18 cellular contexts compared by ENCODE assay signal in the genomic region with DNA sequence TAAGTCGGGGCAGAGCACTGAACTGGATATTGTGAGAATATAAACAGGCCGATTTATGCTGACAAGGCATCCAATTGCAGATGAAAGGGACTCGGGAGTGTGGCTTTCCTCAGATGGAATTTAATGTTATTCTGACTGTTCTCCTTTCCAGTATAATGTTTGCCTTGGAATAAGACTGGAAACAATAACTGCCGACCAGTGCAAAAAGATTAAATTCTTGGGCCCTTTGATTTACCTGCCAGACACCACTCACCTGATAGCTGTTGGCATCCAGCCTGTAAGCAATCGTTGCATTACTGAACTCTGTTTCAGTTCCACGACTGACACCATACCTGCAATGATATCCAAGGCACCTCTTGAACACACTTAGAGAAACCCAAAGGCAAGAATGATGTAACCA. TPM values are rescaled to one million over a fixed set of nuclear protein-coding genes. Genes with fewer than 3 reads are reported as not detected.
DNase-seq lines count a peak whose midpoint lies in the region; ATAC-seq, FAIRE-seq and TF ChIP-seq lines count a peak whose summit lies in the region.
"Had no signal": no experiment of that assay in that cellular context is flagged by ENCODE, and none has a peak within 500 bp of the region (broad histone marks: within the 10 kb centered on the region; RNA-seq: fewer than 3 reads in every experiment).

No MANE protein-coding gene starts in this region.

- 0 out of 2 replicates have a peak overlapping the region, but pooled peaks have one; percentile 25 for H3K27ac ChIP-seq in SK-N-MC
- peak overlapping the region; percentile 24 for H3K27ac ChIP-seq in epithelial cell of prostate
- no peak overlapping the region for H3K27ac ChIP-seq in pancreas
- no peak overlapping the region for H3K27ac ChIP-seq in tibial artery
- H3K27ac ChIP-seq: C4-2B, HL-60 had no signal

- peak; percentile 73 to 93 (median 84) for ATAC-seq in pancreas
- ATAC-seq in HG03432 (IDR thresholded peaks at IDR 0.05; ENCODE audit: unreplicated experiment) = no peak

- TF ChIP-seq POLR2A in GM12892 (IDR thresholded peaks at IDR 0.05; ENCODE audit: low read depth, low read length) = no peak

- peaks cover 3 to 14% (median 8%) of the 10 kb centered on the region in 3 donors for H3K4me1 ChIP-seq in pancreas
- H3K4me1 ChIP-seq in tibial artery = no peaks in the 10 kb centered on the region
- H3K4me1 ChIP-seq: Caco-2, HAP-1 had no signal

- TF ChIP-seq CTCF in pancreas (IDR thresholded peaks at IDR 0.05) = no peak
- no peak for TF ChIP-seq CTCF in tibial artery (IDR thresholded peaks at IDR 0.05)

- H3K27me3 ChIP-seq in pancreas (no peaks in the 10 kb centered on the region), tibial artery (no peaks in the 10 kb centered on the region)

- intact Hi-C loops in pancreas (cut with DNase I) (no loop called here), tibial artery (cut with DNase I; ENCODE audit: low total_unique reads) (no loop called here)

- H3K9me3 ChIP-seq in SK-N-MC (ENCODE audit: low read depth, low read length) (no peaks in the 10 kb centered on the region), pancreas (no peaks in the 10 kb centered on the region), tibial artery (no peaks in the 10 kb centered on the region)
- H3K9me3 ChIP-seq: Caco-2, HAP-1 had no signal

- peaks cover 95% of the 10 kb centered on the region for H3K36me3 ChIP-seq in SK-N-MC (ENCODE audit: insufficient read depth, low read length)
- peaks cover 0 to 63% (median 29%) of the 10 kb centered on the region in 3 donors for H3K36me3 ChIP-seq in pancreas
- H3K36me3 ChIP-seq in tibial artery = peaks cover 79 to 98% (median 94%) of the 10 kb centered on the region in 3 donors

- 26 to 29% methylated on average over 6 of the region's 6 CpGs for WGBS in pancreas, 2 donors

- H3K9ac ChIP-seq in SK-N-MC (ENCODE audit: insufficient read length) = no peak overlapping the region

- DNase-seq in GM12892 (ENCODE audit: insufficient read length) (no peak), SK-N-MC (ENCODE audit: low read depth, low spot score) (no peak), epithelial cell of prostate (ENCODE audit: low read depth, low spot score) (no peak), pancreas (peak in 3 of 6 donors; percentile 28 to 55 (median 33)), AG08395 (ENCODE audit: low spot score) (no peak), GDM1 (lab: John Stamatoyannopoulos, UW) (no peak), tibial artery (no peak)
- DNase-seq: ACHN; AML-193; Caco-2; CD4-positive, alpha-beta T cell; KG1 had no signal

- FAIRE-seq in GM12892 (lab: Jason Lieb, UNC) (peak; percentile 58), pancreas (lab: Jason Lieb, UNC) (no peak)
- FAIRE-seq: D721Med, G401.6 had no signal

- H3K4me3 ChIP-seq in SK-N-MC = no peak overlapping the region
- no peak overlapping the region for H3K4me3 ChIP-seq in pancreas
- no peak overlapping the region for H3K4me3 ChIP-seq in tibial artery
- H3K4me3 ChIP-seq: HAP-1 had no signal

RNA-seq across cellular contexts. Expression of a gene that starts 10.9 kb away (rescaled TPM):
- polyA plus RNA-seq in GM12892 (2012; ENCODE audit: missing spikeins) = 37.2 TPM
- 10 to 100 TPM; 12.0 to 20.2 (median 13.8) TPM for total RNA-seq in pancreas
- polyA plus RNA-seq in pancreas = 10 to 100 TPM in 1 of 2 donors, 1 to 10 TPM in 1; 9.7 to 15.2 TPM

Comparison
In these comparisons a context has a peak if more than half of its experiments do, and no peak if none do; other contexts are left out.
1. H3K27ac ChIP-seq: peak in SK-N-MC (single experiment) and epithelial cell of prostate (single experiment); none in pancreas (0 of 4) and tibial artery (0 of 2).